In genomic region chr7:81990395-81990794, GRCh38 we compare ENCODE assay signal across 16 cellular contexts.
DNase-seq lines count a peak whose midpoint lies in the region; ATAC-seq and TF ChIP-seq lines count a peak whose summit lies in the region.
"Had no signal": no experiment of that assay in that cellular context is flagged by ENCODE, and none has a peak within 500 bp of the region (broad histone marks: within the 10 kb centered on the region; RNA-seq: fewer than 3 reads in every experiment).

No MANE protein-coding gene starts in this region.

- POLR2A ChIA-PET in BJ (lab: Charles Lee): no interaction called here

- H3K4me3 ChIP-seq in BJ (ENCODE audit: low read depth, low read length) (no peak overlapping the region), adipocyte (ENCODE audit: low read length) (no peak overlapping the region)
- H3K4me3 ChIP-seq: K562, SJCRH30 had no signal

- no peak for TF ChIP-seq CTCF in BJ (IDR thresholded peaks at IDR 0.05; ENCODE audit: insufficient read depth, low read depth, low read length)

- no peaks in the 10 kb centered on the region for H3K4me1 ChIP-seq in adipocyte (ENCODE audit: control insufficient read depth, insufficient read depth, low read length)
- H3K4me1 ChIP-seq: SJCRH30 had no signal

- DNase-seq in BJ (ENCODE audit: low read depth) (peak; percentile 13), Kasumi-1 (lab: John Stamatoyannopoulos, UW) (peak; percentile 17 to 29), adipocyte (ENCODE audit: low read depth) (peak; percentile 9), glomerular visceral epithelial cell (ENCODE audit: extremely low spot score) (peak; percentile 30), NCI-H1092 treated with DMSO at 0.1 percent for 48 hours (lab: John Stamatoyannopoulos, UW) (no peak)
- no peak for DNase-seq in stimulated activated CD4-positive, alpha-beta T cell treated with anti-CD3 and anti-CD28 coated beads, Interleukin-2, amount 100 ng/mL, for 48 hours
- DNase-seq: activated effector memory CD4-positive, alpha-beta T cell treated with anti-CD3 and anti-CD28 coated beads, Interleukin-2, amount 50 U/mL, for 16 hours; endodermal cell; left ventricle myocardium superior; NCI-H1694 treated with DMSO at 0.1 percent for 48 hours; stimulated activated naive CD4-positive, alpha-beta T cell treated with Interleukin-2 at 50 U/mL for 16 hours had no signal

- CTCF ChIA-PET in BJ (lab: Yijun Ruan, JAX): no interaction called here

- no peak overlapping the region for H3K9ac ChIP-seq in adipocyte (ENCODE audit: low read length)

- ATAC-seq in HG02763 (IDR thresholded peaks at IDR 0.05; ENCODE audit: unreplicated experiment): no peak
- no peak for ATAC-seq in GM18867 (IDR thresholded peaks at IDR 0.05; ENCODE audit: unreplicated experiment)
- ATAC-seq: K562, left ventricle myocardium superior, sciatic nerve had no signal

- H3K9me3 ChIP-seq in adipocyte (ENCODE audit: control insufficient read depth, low read length): no peaks in the 10 kb centered on the region
- H3K9me3 ChIP-seq: SJCRH30 had no signal

- no peaks in the 10 kb centered on the region for H3K36me3 ChIP-seq in BJ (ENCODE audit: control insufficient read depth, insufficient read depth, low read length)
- peaks cover 21% of the 10 kb centered on the region for H3K36me3 ChIP-seq in adipocyte (ENCODE audit: control insufficient read depth, insufficient read depth, low read length, severe bottlenecking)

- H3K27me3 ChIP-seq in BJ (ENCODE audit: control insufficient read depth, insufficient read depth, low read length) (no peaks in the 10 kb centered on the region), adipocyte (replicated peaks; ENCODE audit: control insufficient read depth, insufficient read depth, low read length) (no peaks in the 10 kb centered on the region)
- H3K27me3 ChIP-seq: SJCRH30 had no signal

Comparison
In these comparisons a context has a peak if more than half of its experiments do, and no peak if none do; other contexts are left out.
1. DNase-seq: peak in BJ (single experiment), Kasumi-1 (2 of 2), adipocyte (single experiment) and glomerular visceral epithelial cell (single experiment); none in stimulated activated CD4-positive, alpha-beta T cell treated with anti-CD3 and anti-CD28 coated beads, Interleukin-2, amount 100 ng/mL, for 48 hours (0 of 2) and NCI-H1092 treated with DMSO at 0.1 percent for 48 hours (single experiment).